In the genomic region with DNA sequence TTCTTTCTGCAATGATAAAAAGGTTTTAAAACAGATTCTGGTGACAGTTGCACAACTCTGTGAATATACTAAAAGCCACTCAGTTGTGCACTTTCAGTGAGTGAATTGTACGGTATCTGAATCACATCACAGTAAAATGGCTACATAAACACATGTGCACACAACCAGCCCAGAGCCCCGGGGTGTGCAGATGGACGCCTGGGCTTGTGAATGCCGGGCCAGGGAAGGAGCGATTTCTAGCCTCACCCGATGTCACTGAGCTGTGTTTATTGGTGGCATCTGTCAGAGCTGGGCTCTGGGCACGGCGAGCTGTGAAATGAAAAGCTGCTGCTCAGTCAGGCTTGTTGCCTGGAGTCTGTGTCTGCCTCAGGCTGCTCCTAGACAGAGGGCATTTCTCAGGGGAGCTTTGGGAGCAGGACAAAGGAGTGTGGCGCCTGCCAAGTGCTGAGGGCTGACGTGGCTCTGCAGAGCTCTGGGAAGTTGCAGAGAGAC, we compare ENCODE assay signal across 11 cellular contexts. TPM values are rescaled to one million over a fixed set of nuclear protein-coding genes. Genes with fewer than 3 reads are reported as not detected.
DNase-seq lines count a peak whose midpoint lies in the region; ATAC-seq and TF ChIP-seq lines count a peak whose summit lies in the region.
"Had no signal": no experiment of that assay in that cellular context is flagged by ENCODE, and none has a peak within 500 bp of the region (broad histone marks: within the 10 kb centered on the region; RNA-seq: fewer than 3 reads in every experiment).

No MANE protein-coding gene starts in this region.

- H3K27ac ChIP-seq in fibroblast of lung (ENCODE audit: insufficient read depth, low read length): peak overlapping the region; percentile 18

- no peak overlapping the region for H3K4me3 ChIP-seq in fibroblast of lung (replicated peaks in 1 of 4; ENCODE audit: control extremely low read depth in 1 of 4, insufficient read depth in 1 of 4, low read depth in 3 of 4, low read length in 4 of 4)
- H3K4me3 ChIP-seq: adrenal gland had no signal

- no peak for ATAC-seq in HG02852 (IDR thresholded peaks at IDR 0.05; ENCODE audit: unreplicated experiment)

- no peaks in the 10 kb centered on the region for H3K36me3 ChIP-seq in fibroblast of lung (ENCODE audit: control insufficient read depth, insufficient read depth, low read length)
- H3K36me3 ChIP-seq: adrenal gland had no signal

- TF ChIP-seq POLR2A in erythroblast (IDR thresholded peaks at IDR 0.05; ENCODE audit: low read length): no peak

- TF ChIP-seq CTCF in fibroblast of lung (conservative IDR thresholded peaks at IDR 0.05 in 1 of 2, IDR thresholded peaks at IDR 0.05 in 1 of 2; ENCODE audit: low read depth in 1 of 2, low read length in 2 of 2) (no peak), GM13976 (IDR thresholded peaks at IDR 0.05; ENCODE audit: borderline replicate concordance, control extremely low read depth, extremely low read depth, insufficient read depth, missing control alignments) (no peak)

- no peak overlapping the region for H2AFZ ChIP-seq in fibroblast of lung (ENCODE audit: low read length)

- in situ Hi-C loops in GM13976 (cut with MboI; ENCODE audit: low sequenced_read_pairs, unreplicated experiment): loop anchor here (5.0 kb wide), 1 partner anchor 65 kb away; no protein-coding TSS in a partner anchor

- no peaks in the 10 kb centered on the region for H3K79me2 ChIP-seq in fibroblast of lung (ENCODE audit: control insufficient read depth, insufficient read depth, low read length)

- H4K20me1 ChIP-seq in fibroblast of lung (ENCODE audit: control insufficient read depth, extremely low read depth, insufficient read depth, low read length): no peaks in the 10 kb centered on the region

- peak overlapping the region; percentile 1 for H3K4me2 ChIP-seq in fibroblast of lung (ENCODE audit: extremely low read depth, insufficient read depth, low read length)

- DNase-seq in Ammon's horn (ENCODE audit: low spot score) (peak; percentile 88), NCI-H446 treated with DMSO at 0.1 percent for 48 hours (lab: John Stamatoyannopoulos, UW) (peak; percentile 98), fibroblast of lung (ENCODE audit: low read depth in 2 of 2) (peak; percentile 73 to 88), nucleus accumbens (lab: John Stamatoyannopoulos, UW) (peak in 44 of 56 donors; percentile 6 to 79 (median 44)), erythroblast (lab: John Stamatoyannopoulos, UW) (no peak), A172 (ENCODE audit: low spot score) (no peak), GM13976 (ENCODE audit: low spot score) (no peak)
- DNase-seq: CD4-positive, alpha-beta T cell; NCI-H187 treated with DMSO at 0.1 percent for 48 hours had no signal

- H3K27me3 ChIP-seq in fibroblast of lung (ENCODE audit: control insufficient read depth, insufficient read depth, low read length): no peaks in the 10 kb centered on the region
- H3K27me3 ChIP-seq: adrenal gland had no signal

- peak overlapping the region; percentile 20 for H3K9ac ChIP-seq in fibroblast of lung (ENCODE audit: insufficient read depth, low read length)

- H3K9me3 ChIP-seq in fibroblast of lung (ENCODE audit: control insufficient read depth, insufficient read depth, low read depth, low read length): no peaks in the 10 kb centered on the region
- H3K9me3 ChIP-seq: adrenal gland had no signal

- H3K4me1 ChIP-seq in fibroblast of lung (ENCODE audit: control insufficient read depth, extremely low read depth, insufficient read depth, low read length): peaks cover 35% of the 10 kb centered on the region

RNA-seq across cellular contexts. Expression of gene RHOF, which starts 25.9 kb away (rescaled TPM):
- 5.6 and 6.8 TPM in 2 replicates for total RNA-seq in fibroblast of lung
- 2.3 and 4.8 TPM in 2 replicates for polyA plus RNA-seq in fibroblast of lung
- polyA plus RNA-seq in fibroblast of lung (2012): 4.2 and 8.9 TPM in 2 replicates
- 4.7 and 8.5 TPM in 2 replicates for polyA minus RNA-seq in fibroblast of lung (ENCODE audit: low replicate concordance)
- 1.8 and 2.7 TPM in 2 replicates for total RNA-seq in A172 (2014; rRNA removed; shearing (Covaris generic))

RNA-seq across cellular contexts. Expression of gene SETD1B, which starts 36.2 kb away (rescaled TPM):
- total RNA-seq in fibroblast of lung: 2.1 and 3.5 TPM in 2 replicates
- 1.2 and 1.7 TPM in 2 replicates for polyA plus RNA-seq in fibroblast of lung
- polyA plus RNA-seq in fibroblast of lung (2012): 8.7 and 9.8 TPM in 2 replicates
- 12.2 and 13.1 TPM in 2 replicates for polyA minus RNA-seq in fibroblast of lung (ENCODE audit: low replicate concordance)
- total RNA-seq in A172 (2014; rRNA removed; shearing (Covaris generic)): 1.9 and 2.4 TPM in 2 replicates

RNA-seq across cellular contexts. Expression of gene TMEM120B, which starts 55.0 kb away (rescaled TPM):
- total RNA-seq in fibroblast of lung: 6.2 and 8.6 TPM in 2 replicates
- 8.6 and 10.6 TPM in 2 replicates for polyA plus RNA-seq in fibroblast of lung
- 7.7 and 8.6 TPM in 2 replicates for polyA plus RNA-seq in fibroblast of lung (2012)
- 33.3 and 83.8 TPM in 2 replicates for polyA minus RNA-seq in fibroblast of lung (ENCODE audit: low replicate concordance)
- 4.6 and 5.5 TPM in 2 replicates for total RNA-seq in A172 (2014; rRNA removed; shearing (Covaris generic))

Comparison
In these comparisons a context has a peak if more than half of its experiments do, and no peak if none do; other contexts are left out.
1. DNase-seq: peak in Ammon's horn (single experiment), NCI-H446 treated with DMSO at 0.1 percent for 48 hours (single experiment), fibroblast of lung (2 of 2) and nucleus accumbens (44 of 56); none in erythroblast (0 of 2), A172 (single experiment) and GM13976 (single experiment).